In the genomic region with DNA sequence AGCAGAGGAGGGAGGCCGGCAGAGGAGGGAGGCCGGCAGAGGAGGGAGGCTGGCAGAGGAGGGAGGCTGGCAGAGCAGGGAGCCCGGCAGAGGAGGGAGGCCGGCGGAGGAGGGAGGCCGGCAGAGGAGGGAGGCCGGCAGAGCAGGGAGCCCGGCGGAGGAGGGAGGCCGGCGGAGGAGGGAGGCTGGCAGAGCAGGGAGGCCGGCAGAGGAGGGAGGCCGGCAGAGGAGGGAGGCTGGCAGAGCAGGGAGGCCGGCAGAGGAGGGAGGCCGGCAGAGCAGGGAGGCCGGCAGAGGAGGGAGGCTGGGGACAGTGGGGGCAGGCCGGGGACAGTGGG, we compare ENCODE assay signal across 11 cellular contexts. TPM values are rescaled to one million over a fixed set of nuclear protein-coding genes. Genes with fewer than 3 reads are reported as not detected.
"Had no signal": no experiment of that assay in that cellular context is flagged by ENCODE, and none has a peak within 500 bp of the region (broad histone marks: within the 10 kb centered on the region; RNA-seq: fewer than 3 reads in every experiment).

No MANE protein-coding gene starts in this region.

RNA-seq across cellular contexts. Expression of a gene that starts 17.9 kb away (rescaled TPM):
- total RNA-seq: colonic mucosa, endothelial cell of umbilical vein, fibroblast of lung, mesenteric fat pad, occipital lobe, progenitor cell of endocrine pancreas, right lobe of liver had no signal
- polyA plus RNA-seq: endothelial cell of umbilical vein, fibroblast of lung, SK-N-SH had no signal

RNA-seq across cellular contexts. Expression of a gene that starts 20.9 kb away (rescaled TPM):
- total RNA-seq: endothelial cell of umbilical vein, progenitor cell of endocrine pancreas had no signal
- polyA plus RNA-seq: endothelial cell of umbilical vein had no signal

RNA-seq across cellular contexts. Expression of a gene that starts 35.0 kb away (rescaled TPM):
- total RNA-seq: activated T-helper 17 cell treated with anti-CD3 and anti-CD28 coated beads, Interleukin-2, amount 50 U/mL, for 72 hours; endothelial cell of umbilical vein; fibroblast of lung; left ventricle myocardium superior had no signal
- polyA plus RNA-seq: endothelial cell of umbilical vein, fibroblast of lung, SK-N-SH had no signal

RNA-seq across cellular contexts. Expression of a gene that starts 39.0 kb away (rescaled TPM):
- total RNA-seq: activated T-helper 17 cell treated with anti-CD3 and anti-CD28 coated beads, Interleukin-2, amount 50 U/mL, for 72 hours; endothelial cell of umbilical vein; fibroblast of lung; left ventricle myocardium superior; mesenteric fat pad; occipital lobe; T-cell had no signal
- polyA plus RNA-seq: endothelial cell of umbilical vein, fibroblast of lung, SK-N-SH had no signal

RNA-seq across cellular contexts. Expression of a gene that starts 45.7 kb away (rescaled TPM):
- total RNA-seq: endothelial cell of umbilical vein, fibroblast of lung, progenitor cell of endocrine pancreas had no signal
- polyA plus RNA-seq: endothelial cell of umbilical vein, fibroblast of lung, SK-N-SH had no signal
